ENCODE assay signal across 1 cellular context in genomic region chr4:90582087-90582486, GRCh38.
TF ChIP-seq lines count a peak whose summit lies in the region.

No MANE protein-coding gene starts in this region.

TF ChIP-seq in SK-N-SH treated with all-trans-retinoic acid at 6 μM for 48 hours, 23 proteins besides CTCF, POLR2A, EP300 and RAD21 (continued from another document):
- TF ChIP-seq TSHZ2 (CRISPR knock-in tag; IDR thresholded peaks at IDR 0.05), result no peak
- no peak for TF ChIP-seq BACH2 (CRISPR knock-in tag; IDR thresholded peaks at IDR 0.05; ENCODE audit: borderline replicate concordance)
- no peak for TF ChIP-seq ZFP3 (CRISPR knock-in tag; IDR thresholded peaks at IDR 0.05)
- no peak for TF ChIP-seq PPARA (CRISPR knock-in tag; IDR thresholded peaks at IDR 0.05; ENCODE audit: borderline replicate concordance)
- TF ChIP-seq ESRRG (CRISPR knock-in tag; IDR thresholded peaks at IDR 0.05), result no peak
- no peak for TF ChIP-seq ZNF70 (CRISPR knock-in tag; IDR thresholded peaks at IDR 0.05)
- no peak for TF ChIP-seq ZNF565 (CRISPR knock-in tag; conservative IDR thresholded peaks at IDR 0.05; ENCODE audit: low read depth)
- no peak for TF ChIP-seq TOX (CRISPR knock-in tag; IDR thresholded peaks at IDR 0.05; ENCODE audit: borderline replicate concordance)
- no peak for TF ChIP-seq POU6F1 (CRISPR knock-in tag; IDR thresholded peaks at IDR 0.05; ENCODE audit: borderline replicate concordance, low read depth)
- no peak for TF ChIP-seq ISL1 (CRISPR knock-in tag; IDR thresholded peaks at IDR 0.05)
- TF ChIP-seq ZNF8 (CRISPR knock-in tag; IDR thresholded peaks at IDR 0.05), result no peak
- TF ChIP-seq ZFP30 (CRISPR knock-in tag; IDR thresholded peaks at IDR 0.05), result no peak
